15 cellular contexts compared by ENCODE assay signal in genomic region chr13:44934724-44935123, GRCh38. TPM values are rescaled to one million over a fixed set of nuclear protein-coding genes. Genes with fewer than 3 reads are reported as not detected.
DNase-seq lines count a peak whose midpoint lies in the region; ATAC-seq, FAIRE-seq and TF ChIP-seq lines count a peak whose summit lies in the region.
"Had no signal": no experiment of that assay in that cellular context is flagged by ENCODE, and none has a peak within 500 bp of the region (broad histone marks: within the 10 kb centered on the region; RNA-seq: fewer than 3 reads in every experiment).

No MANE protein-coding gene starts in this region.

- no peak for TF ChIP-seq CTCF in kidney epithelial cell (IDR thresholded peaks at IDR 0.05; ENCODE audit: insufficient read depth, low read length, poor library complexity, severe bottlenecking)

- no peaks in the 10 kb centered on the region for H3K9me3 Mint-ChIP-seq in activated naive CD8-positive, alpha-beta T cell treated with anti-CD3 and anti-CD28 coated beads, Interleukin-2, amount 50 U/mL, for 24 hours
- H3K9me3 Mint-ChIP-seq: T-helper 1 cell treated with Interleukin-12 subunit alpha and Interleukin-12 subunit beta and Interleukin-4 antibody, amounts not matched to agents 30 μg/mL and 1 μg/mL, for 36 hours had no signal

- no peaks in the 10 kb centered on the region for H3K36me3 ChIP-seq in kidney epithelial cell (ENCODE audit: control insufficient read depth, insufficient read depth, low read length)
- H3K36me3 ChIP-seq: esophagus squamous epithelium, MG63 had no signal

- H3K36me3 Mint-ChIP-seq in activated naive CD8-positive, alpha-beta T cell treated with anti-CD3 and anti-CD28 coated beads, Interleukin-2, amount 50 U/mL, for 24 hours (ENCODE audit: low read depth): no peaks in the 10 kb centered on the region

- H3K27me3 Mint-ChIP-seq in activated naive CD8-positive, alpha-beta T cell treated with anti-CD3 and anti-CD28 coated beads, Interleukin-2, amount 50 U/mL, for 24 hours: peaks cover 3% of the 10 kb centered on the region

- H3K27me3 ChIP-seq in kidney epithelial cell (ENCODE audit: control insufficient read depth, insufficient read depth, low read length): no peaks in the 10 kb centered on the region
- H3K27me3 ChIP-seq: esophagus squamous epithelium, MG63, testis had no signal

- in situ Hi-C loops in Caki2 (cut with HindIII; ENCODE audit: low pct_unique_long_range_greater_than_20kb, low sequenced_read_pairs): no loop called here

- H3K4me3 Mint-ChIP-seq in activated naive CD8-positive, alpha-beta T cell treated with anti-CD3 and anti-CD28 coated beads, Interleukin-2, amount 50 U/mL, for 24 hours: peak overlapping the region; percentile 32
- H3K4me3 Mint-ChIP-seq: H9; T-helper 1 cell treated with Interleukin-12 subunit alpha and Interleukin-12 subunit beta and Interleukin-4 antibody, amounts not matched to agents 30 μg/mL and 1 μg/mL, for 36 hours had no signal

- DNase-seq in Caki2 (ENCODE audit: low read depth) (peak; percentile 15), HT1080 (ENCODE audit: low read depth) (peak; percentile 84), kidney epithelial cell (ENCODE audit: low read depth) (peak; percentile 47), GM19239 (ENCODE audit: insufficient read length, low spot score) (no peak), frontal cortex (ENCODE audit: low spot score in 2 of 2) (no peak), HK-2 (ENCODE audit: unreplicated experiment) (no peak), DMS114 treated with DMSO at 0.1 percent for 48 hours (lab: John Stamatoyannopoulos, UW; ENCODE audit: unreplicated experiment) (no peak)
- no peak for DNase-seq in activated naive CD8-positive, alpha-beta T cell treated with anti-CD3 and anti-CD28 coated beads, Interleukin-2, amount 50 U/mL, for 24 hours
- DNase-seq: esophagus squamous epithelium; H9; MG63; NCI-H526 treated with DMSO at 0.1 percent for 48 hours; stimulated activated CD4-positive, alpha-beta T cell treated with anti-CD3 and anti-CD28 coated beads, Interleukin-4, amount 100 ng/mL, for 4 hours; testis had no signal

- ATAC-seq in activated naive CD8-positive, alpha-beta T cell treated with anti-CD3 and anti-CD28 coated beads, Interleukin-2, amount 50 U/mL, for 24 hours: peak; percentile 75

- H3K27ac Mint-ChIP-seq in activated naive CD8-positive, alpha-beta T cell treated with anti-CD3 and anti-CD28 coated beads, Interleukin-2, amount 50 U/mL, for 24 hours: peak overlapping the region; percentile 70
- H3K27ac Mint-ChIP-seq: T-helper 1 cell treated with Interleukin-12 subunit alpha and Interleukin-12 subunit beta and Interleukin-4 antibody, amounts not matched to agents 30 μg/mL and 1 μg/mL, for 36 hours had no signal

- FAIRE-seq in GM19239 (lab: Jason Lieb, UNC) (no peak), frontal cortex (lab: Jason Lieb, UNC) (no peak)

- H3K4me3 ChIP-seq in kidney epithelial cell (ENCODE audit: low read depth, low read length): no peak overlapping the region
- H3K4me3 ChIP-seq: esophagus squamous epithelium, MG63, testis had no signal

- H3K4me1 Mint-ChIP-seq in activated naive CD8-positive, alpha-beta T cell treated with anti-CD3 and anti-CD28 coated beads, Interleukin-2, amount 50 U/mL, for 24 hours: peaks cover 10% of the 10 kb centered on the region

RNA-seq across cellular contexts. Expression of gene NUFIP1, which starts 54.5 kb away (rescaled TPM):
- 3.4 and 3.6 TPM in 2 replicates for total RNA-seq in Caki2 (2014; rRNA removed; shearing (Covaris generic); ENCODE audit: low replicate concordance)
- 6.0 and 8.7 TPM in 2 replicates for total RNA-seq in HT1080 (2014; rRNA removed; shearing (Covaris generic))
- 6.4 and 8.7 TPM in 2 replicates for polyA plus RNA-seq in HT1080 (2015; cell fraction: cytosol; rRNA removed)
- polyA plus RNA-seq in HT1080 (2015; cell fraction: nucleus; rRNA removed): 9.0 and 9.5 TPM in 2 replicates
- total RNA-seq in kidney epithelial cell (6.3 and 6.6 TPM in 2 replicates), frontal cortex (6.9 TPM)

RNA-seq across cellular contexts. Expression of gene GPALPP1, which starts 54.6 kb away (rescaled TPM):
- total RNA-seq in Caki2 (2014; rRNA removed; shearing (Covaris generic); ENCODE audit: low replicate concordance): 13.8 and 20.9 TPM in 2 replicates
- total RNA-seq in HT1080 (2014; rRNA removed; shearing (Covaris generic)): 26.9 and 34.8 TPM in 2 replicates
- 14.2 and 19.9 TPM in 2 replicates for polyA plus RNA-seq in HT1080 (2015; cell fraction: cytosol; rRNA removed)
- polyA plus RNA-seq in HT1080 (2015; cell fraction: nucleus; rRNA removed): 38.0 and 38.8 TPM in 2 replicates
- total RNA-seq in kidney epithelial cell: 26.5 and 26.9 TPM in 2 replicates
- 46.9 TPM for total RNA-seq in frontal cortex

Comparison
In these comparisons a context has a peak if more than half of its experiments do, and no peak if none do; other contexts are left out.
1. DNase-seq: peak in Caki2 (single experiment), HT1080 (single experiment) and kidney epithelial cell (single experiment); none in activated naive CD8-positive, alpha-beta T cell treated with anti-CD3 and anti-CD28 coated beads, Interleukin-2, amount 50 U/mL, for 24 hours (single experiment), GM19239 (single experiment), frontal cortex (0 of 2), HK-2 (single experiment) and DMS114 treated with DMSO at 0.1 percent for 48 hours (single experiment).